8 cellular contexts compared by ENCODE assay signal in the genomic region with DNA sequence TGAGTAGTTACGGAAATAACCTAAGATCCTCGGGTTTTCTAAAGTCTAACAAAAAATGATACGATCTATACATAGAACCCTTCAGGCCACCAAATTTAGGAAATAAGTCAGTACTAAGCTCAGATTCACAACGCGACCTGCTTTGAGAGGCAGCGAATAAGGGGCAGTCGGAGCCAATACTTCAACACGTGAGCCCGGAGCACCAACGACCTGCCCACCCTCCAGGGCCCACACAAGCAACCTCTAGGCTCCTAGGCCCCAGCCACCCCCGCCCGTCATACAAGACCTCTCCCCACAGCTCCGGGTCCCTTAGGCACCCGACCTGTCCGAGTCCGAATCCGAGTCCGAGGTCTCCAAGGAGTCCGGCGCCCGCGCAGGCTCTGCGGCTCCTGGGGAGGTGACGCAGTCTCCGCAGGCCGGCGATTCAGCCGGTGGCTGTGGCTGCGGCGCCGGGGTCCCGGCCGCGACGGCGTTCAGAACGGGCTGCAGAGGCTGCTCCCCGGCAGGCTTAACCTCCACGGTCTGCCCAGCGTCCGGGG. TPM values are rescaled to one million over a fixed set of nuclear protein-coding genes. Genes with fewer than 3 reads are reported as not detected.
DNase-seq lines count a peak whose midpoint lies in the region; ATAC-seq and TF ChIP-seq lines count a peak whose summit lies in the region.

No MANE protein-coding gene starts in this region.

- ATAC-seq in CD8-positive, alpha-beta T cell, result peak; percentile 54
- ATAC-seq in GM19438 (IDR thresholded peaks at IDR 0.05; ENCODE audit: low read depth, unreplicated experiment), result peak; percentile 59
- peak; percentile 26 for ATAC-seq in HG03558 (IDR thresholded peaks at IDR 0.05; ENCODE audit: extremely low read depth, unreplicated experiment)
- ATAC-seq in sciatic nerve, result peak; percentile 73

- H3K27me3 ChIP-seq in CD8-positive, alpha-beta T cell (ENCODE audit: insufficient read depth, low read length), result no peaks in the 10 kb centered on the region
- no peaks in the 10 kb centered on the region for H3K27me3 ChIP-seq in hepatocyte

- H3K27ac ChIP-seq in CD8-positive, alpha-beta T cell (ENCODE audit: low read depth, low read length), result peak overlapping the region; percentile 93
- peak overlapping the region; percentile 96 for H3K27ac ChIP-seq in hepatocyte

- CTCF ChIA-PET in CD8-positive, alpha-beta T cell (lab: Charles Lee), result no interaction called here

- POLR2A ChIA-PET in CD8-positive, alpha-beta T cell (lab: Charles Lee), result interaction anchor here (1.0 to 2.3 kb wide), 2 partner anchors 25 to 328 kb away, joined by 3 to 10 read pairs; a partner anchor contains a TSS

- peak overlapping the region; percentile 83 for H3K4me2 ChIP-seq in hepatocyte

- H3K27me3 Mint-ChIP-seq in CD8-positive, alpha-beta T cell (ENCODE audit: low read depth), result no peaks in the 10 kb centered on the region

- peaks cover 49% of the 10 kb centered on the region for H3K4me1 Mint-ChIP-seq in CD8-positive, alpha-beta T cell (ENCODE audit: low read depth)

- H3K4me1 ChIP-seq in CD8-positive, alpha-beta T cell (ENCODE audit: insufficient read depth, low read length), result peaks cover 26% of the 10 kb centered on the region
- H3K4me1 ChIP-seq in hepatocyte (ENCODE audit: insufficient read depth), result peaks cover 12% of the 10 kb centered on the region

- no peaks in the 10 kb centered on the region for H3K9me3 Mint-ChIP-seq in CD8-positive, alpha-beta T cell

- no peaks in the 10 kb centered on the region for H3K9me2 ChIP-seq in hepatocyte (replicated peaks; ENCODE audit: insufficient read depth)

- H3K79me2 ChIP-seq in hepatocyte, result peaks cover 45% of the 10 kb centered on the region

- H3K36me3 Mint-ChIP-seq in CD8-positive, alpha-beta T cell, result peaks cover 33% of the 10 kb centered on the region

- no peak for TF ChIP-seq CTCF in CD8-positive, alpha-beta T cell (IDR thresholded peaks at IDR 0.05)
- TF ChIP-seq CTCF in hepatocyte (IDR thresholded peaks at IDR 0.05; ENCODE audit: poor library complexity), result no peak

- peak overlapping the region; percentile 69 for H2AFZ ChIP-seq in hepatocyte

- no peaks in the 10 kb centered on the region for H4K20me1 ChIP-seq in hepatocyte (ENCODE audit: insufficient read depth, poor library complexity, severe bottlenecking)

- H3K4me3 ChIP-seq in CD8-positive, alpha-beta T cell (ENCODE audit: low read depth, low read length), result peak overlapping the region; percentile 82
- H3K4me3 ChIP-seq in hepatocyte, result peak overlapping the region; percentile 69

- H3K36me3 ChIP-seq in CD8-positive, alpha-beta T cell (ENCODE audit: insufficient read depth, low read length), result peaks cover 4% of the 10 kb centered on the region
- no peaks in the 10 kb centered on the region for H3K36me3 ChIP-seq in hepatocyte (replicated peaks; ENCODE audit: insufficient read depth, low read depth)

- peak overlapping the region; percentile 98 for H3K27ac Mint-ChIP-seq in CD8-positive, alpha-beta T cell

- intact Hi-C loops in CD8-positive, alpha-beta T cell (cut with DNase I, micrococcal nuclease), result loop anchor here (1.0 to 10.0 kb wide), 4 partner anchors 328 to 1949 kb away; a partner anchor contains a TSS
- intact Hi-C loops in sciatic nerve (cut with DNase I), result no loop called here

- under 1% methylated on average over 37 of the region's 41 CpGs for whole genome bisulfite sequencing in hepatocyte (ENCODE audit: low lambda C conversion rate, missing lambda C conversion rate)

- DNase-seq in CD8-positive, alpha-beta T cell, result peak; percentile 12 to 66 (median 47)
- DNase-seq in T-helper 1 cell, result peak; percentile 15 to 60 (median 43)
- DNase-seq in amniotic epithelial cell (ENCODE audit: low read depth), result peak; percentile 42
- DNase-seq in hepatocyte (ENCODE audit: low spot score), result peak; percentile 73
- peak; percentile 65 for DNase-seq in sciatic nerve (ENCODE audit: low spot score)
- no peak for DNase-seq in amniotic stem cell (lab: John Stamatoyannopoulos, UW)

- peak overlapping the region; percentile 93 for H3K4me3 Mint-ChIP-seq in CD8-positive, alpha-beta T cell

- no peaks in the 10 kb centered on the region for H3K9me3 ChIP-seq in CD8-positive, alpha-beta T cell (ENCODE audit: low read length)
- no peaks in the 10 kb centered on the region for H3K9me3 ChIP-seq in hepatocyte (ENCODE audit: low read depth)

RNA-seq across cellular contexts. Expression of a gene that starts 0.6 kb away (rescaled TPM):
- 10 to 100 TPM; 54.8 to 55.5 TPM for total RNA-seq in CD8-positive, alpha-beta T cell
- total RNA-seq in hepatocyte (17.0 and 19.1 TPM in 2 replicates), sciatic nerve (28.6 TPM)
- polyA plus RNA-seq in hepatocyte, result 6.7 TPM in 2 replicates
